ENCODE assay signal across 16 cellular contexts in the genomic region with DNA sequence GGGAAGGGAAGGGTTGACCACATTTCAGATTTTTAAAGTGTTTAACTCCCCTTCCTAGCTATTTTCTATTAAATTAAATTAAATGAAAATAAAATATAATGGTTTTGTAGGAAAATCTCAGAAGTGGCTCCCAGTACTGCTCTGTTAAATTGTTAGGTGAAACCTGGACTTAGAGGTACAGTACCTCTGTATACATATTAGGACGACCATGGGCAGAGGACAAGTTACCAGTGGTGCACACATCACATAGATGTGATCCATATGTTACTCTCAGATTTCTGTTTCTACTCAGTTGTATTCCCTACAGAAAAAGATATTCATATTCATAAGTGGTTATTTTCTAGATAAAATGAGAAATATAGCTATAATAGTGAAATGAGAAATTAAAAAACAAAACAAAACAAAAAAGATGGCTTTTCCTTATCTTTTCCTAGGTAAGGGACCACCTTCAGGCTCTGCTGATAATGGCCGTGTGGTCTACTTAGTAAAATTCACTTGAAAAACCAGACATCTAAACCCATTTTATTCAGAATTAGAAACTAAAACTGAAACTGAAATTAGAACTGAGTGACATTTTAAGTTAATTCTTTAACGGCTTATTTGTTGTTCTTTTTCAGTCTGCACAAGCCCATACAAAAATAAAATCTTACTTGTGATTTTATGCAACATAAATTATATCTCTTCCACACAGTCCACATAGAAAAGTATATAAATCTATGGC.
DNase-seq lines count a peak whose midpoint lies in the region; ATAC-seq and TF ChIP-seq lines count a peak whose summit lies in the region.
"Had no signal": no experiment of that assay in that cellular context is flagged by ENCODE, and none has a peak within 500 bp of the region (broad histone marks: within the 10 kb centered on the region; RNA-seq: fewer than 3 reads in every experiment).

No MANE protein-coding gene starts in this region.

- DNase-seq in T-helper 1 cell (no peak), NAMALWA (ENCODE audit: low spot score) (peak; percentile 3), left lobe of liver (ENCODE audit: low spot score) (no peak), testis (no peak), SW480 (ENCODE audit: low spot score) (no peak)
- no peak for DNase-seq in stimulated activated CD4-positive, alpha-beta T cell treated with anti-CD3 and anti-CD28 coated beads, Interleukin-4, amount 100 ng/mL, for 24 hours
- DNase-seq: activated B cell treated with CpG ODN at 0.5 μM for 24 hours, cerebellar nuclear complex, DMS79, H7, naive B cell, NCI-H226, Right ventricle myocardium superior, tibial artery had no signal

- intact Hi-C loops in testis (cut with DNase I; ENCODE audit: low total_unique reads): no loop called here

- ATAC-seq in HG02610 (IDR thresholded peaks at IDR 0.05; ENCODE audit: unreplicated experiment): peak; percentile 8
- ATAC-seq in left lobe of liver: peak; percentile 74

- no peaks in the 10 kb centered on the region for H3K4me1 ChIP-seq in testis

- no peak for TF ChIP-seq CTCF in testis (IDR thresholded peaks at IDR 0.05)

- H3K36me3 Mint-ChIP-seq in T-helper 1 cell treated with Interleukin-12 subunit alpha and Interleukin-12 subunit beta and Interleukin-4 antibody, amounts not matched to agents 30 μg/mL and 1 μg/mL, for 36 hours (ENCODE audit: low read depth): no peaks in the 10 kb centered on the region

- no peak overlapping the region for H3K27ac Mint-ChIP-seq in T-helper 1 cell treated with Interleukin-12 subunit alpha and Interleukin-12 subunit beta and Interleukin-4 antibody, amounts not matched to agents 30 μg/mL and 1 μg/mL, for 36 hours
- H3K27ac Mint-ChIP-seq: activated B cell treated with CpG ODN at 0.5 μM for 24 hours, naive B cell had no signal

- no peaks in the 10 kb centered on the region for H3K36me3 ChIP-seq in testis (ENCODE audit: low read depth, missing control alignments)
- H3K36me3 ChIP-seq: tibial artery had no signal

- H3K4me1 Mint-ChIP-seq in T-helper 1 cell treated with Interleukin-12 subunit alpha and Interleukin-12 subunit beta and Interleukin-4 antibody, amounts not matched to agents 30 μg/mL and 1 μg/mL, for 36 hours (ENCODE audit: low read depth): peaks cover 4% of the 10 kb centered on the region
- H3K4me1 Mint-ChIP-seq: activated B cell treated with CpG ODN at 0.5 μM for 24 hours, naive B cell had no signal

- no peak overlapping the region for H3K4me3 ChIP-seq in testis
- H3K4me3 ChIP-seq: tibial artery had no signal

- no peaks in the 10 kb centered on the region for H3K27me3 Mint-ChIP-seq in T-helper 1 cell treated with Interleukin-12 subunit alpha and Interleukin-12 subunit beta and Interleukin-4 antibody, amounts not matched to agents 30 μg/mL and 1 μg/mL, for 36 hours (ENCODE audit: low read depth)
- H3K27me3 Mint-ChIP-seq: activated B cell treated with CpG ODN at 0.5 μM for 24 hours, naive B cell had no signal

- peak overlapping the region; percentile 26 for H3K4me3 Mint-ChIP-seq in T-helper 1 cell treated with Interleukin-12 subunit alpha and Interleukin-12 subunit beta and Interleukin-4 antibody, amounts not matched to agents 30 μg/mL and 1 μg/mL, for 36 hours
- H3K4me3 Mint-ChIP-seq: activated B cell treated with CpG ODN at 0.5 μM for 24 hours, naive B cell had no signal

- H3K27ac ChIP-seq in testis: no peak overlapping the region
- H3K27ac ChIP-seq: tibial artery had no signal

- 58 to 60% methylated on average over 3 of the region's 3 CpGs for WGBS in testis, 2 donors

- TF ChIP-seq POLR2A in testis (IDR thresholded peaks at IDR 0.05): no peak

- no peaks in the 10 kb centered on the region for H3K27me3 ChIP-seq in testis
- H3K27me3 ChIP-seq: tibial artery had no signal

- no peaks in the 10 kb centered on the region for H3K9me3 ChIP-seq in testis
- H3K9me3 ChIP-seq: tibial artery had no signal

- peaks cover 22% of the 10 kb centered on the region for H3K9me3 Mint-ChIP-seq in T-helper 1 cell treated with Interleukin-12 subunit alpha and Interleukin-12 subunit beta and Interleukin-4 antibody, amounts not matched to agents 30 μg/mL and 1 μg/mL, for 36 hours
